ENCODE assay signal across 23 cellular contexts in the genomic region with DNA sequence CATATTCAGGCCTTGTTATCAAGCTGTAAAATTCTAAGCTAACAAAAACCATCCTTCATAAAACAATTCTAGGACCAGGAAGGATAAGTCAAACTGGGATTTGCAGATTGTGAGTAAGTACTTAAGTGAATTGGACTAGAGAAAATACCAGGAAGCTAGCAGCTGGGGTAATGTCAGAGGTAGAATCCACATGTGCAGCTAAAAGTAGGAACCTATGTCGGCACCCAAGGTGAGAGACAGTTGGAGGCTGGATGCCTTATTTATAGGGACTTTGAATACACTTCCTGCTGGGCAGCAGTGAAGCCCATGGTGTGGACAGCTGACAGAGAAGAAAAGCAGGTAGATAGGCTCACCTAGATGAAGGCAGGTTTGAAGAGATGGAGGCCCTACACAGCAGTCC.
A peak's percentile ranks its signal among the peaks of the same experiment; 100 is the strongest.
DNase-seq lines count a peak whose midpoint lies in the region; ATAC-seq and TF ChIP-seq lines count a peak whose summit lies in the region.
"Had no signal": no experiment of that assay in that cellular context is flagged by ENCODE, and none has a peak within 500 bp of the region (broad histone marks: within the 10 kb centered on the region; RNA-seq: fewer than 3 reads in every experiment).

No MANE protein-coding gene starts in this region.

- H3K27me3 ChIP-seq in endodermal cell (ENCODE audit: control insufficient read depth, insufficient read depth, low read length, poor library complexity, severe bottlenecking) = no peaks in the 10 kb centered on the region
- H3K27me3 ChIP-seq in brain microvascular endothelial cell (replicated peaks) = no peaks in the 10 kb centered on the region
- H3K27me3 ChIP-seq: BE2C had no signal

- H3K9ac ChIP-seq in endodermal cell (ENCODE audit: extremely low read depth, low read length, poor library complexity, severe bottlenecking) = no peak overlapping the region

- in situ Hi-C loops in brain microvascular endothelial cell (cut with HindIII; ENCODE audit: low pct_ligation_motif_present, low sequenced_read_pairs) = no loop called here

- ATAC-seq in HG03520 (IDR thresholded peaks at IDR 0.05; ENCODE audit: unreplicated experiment) (no peak), HG02798 (IDR thresholded peaks at IDR 0.05; ENCODE audit: poor library complexity, unreplicated experiment) (no peak)
- ATAC-seq: GM12878, HCT116, HepG2 had no signal

- H3K4me3 ChIP-seq in endodermal cell (ENCODE audit: low read length) (peak overlapping the region; percentile 17), brain microvascular endothelial cell (ENCODE audit: low read depth, low read length) (no peak overlapping the region)
- H3K4me3 ChIP-seq: GM12878 had no signal

- H3K36me3 ChIP-seq in endodermal cell (ENCODE audit: control insufficient read depth, insufficient read depth, low read length) (no peaks in the 10 kb centered on the region), brain microvascular endothelial cell (replicated peaks) (no peaks in the 10 kb centered on the region)
- H3K36me3 ChIP-seq: BE2C had no signal

- peaks cover 25% of the 10 kb centered on the region for H3K4me1 Mint-ChIP-seq in endodermal cell
- peaks cover 11% of the 10 kb centered on the region for H3K4me1 Mint-ChIP-seq in neural crest cell
- H3K4me1 Mint-ChIP-seq: CD4-positive, CD25-positive, alpha-beta regulatory T cell; CD8-positive, alpha-beta memory T cell had no signal

- TF ChIP-seq CTCF in endodermal cell (conservative IDR thresholded peaks at IDR 0.05) (no peak), neural crest cell (conservative IDR thresholded peaks at IDR 0.05) (no peak), brain microvascular endothelial cell (IDR thresholded peaks at IDR 0.05; ENCODE audit: low read depth, low read length, missing control alignments) (no peak)

- H3K9me3 ChIP-seq in endodermal cell (ENCODE audit: control insufficient read depth, low read length) = no peaks in the 10 kb centered on the region
- H3K9me3 ChIP-seq: BE2C had no signal

- no peak overlapping the region for H3K4me3 Mint-ChIP-seq in endodermal cell
- no peak overlapping the region for H3K4me3 Mint-ChIP-seq in neural crest cell
- H3K4me3 Mint-ChIP-seq: CD4-positive, CD25-positive, alpha-beta regulatory T cell; CD8-positive, alpha-beta memory T cell; HFFc6 had no signal

- peaks cover 6% of the 10 kb centered on the region for H3K4me1 ChIP-seq in endodermal cell (ENCODE audit: control insufficient read depth, insufficient read depth, low read length)

- H3K9me3 Mint-ChIP-seq in endodermal cell (no peaks in the 10 kb centered on the region), neural crest cell (peaks cover 7% of the 10 kb centered on the region)

- no peaks in the 10 kb centered on the region for H3K36me3 Mint-ChIP-seq in endodermal cell (ENCODE audit: low read depth)
- H3K36me3 Mint-ChIP-seq in neural crest cell (ENCODE audit: low read depth) = no peaks in the 10 kb centered on the region
- H3K36me3 Mint-ChIP-seq: CD4-positive, CD25-positive, alpha-beta regulatory T cell; CD8-positive, alpha-beta memory T cell had no signal

- no peak overlapping the region for H3K27ac ChIP-seq in endodermal cell (ENCODE audit: low read depth, low read length)
- H3K27ac ChIP-seq in brain microvascular endothelial cell = no peak overlapping the region

- H3K27me3 Mint-ChIP-seq in endodermal cell (ENCODE audit: insufficient read depth) (no peaks in the 10 kb centered on the region), neural crest cell (ENCODE audit: low read depth) (no peaks in the 10 kb centered on the region)
- H3K27me3 Mint-ChIP-seq: CD4-positive, CD25-positive, alpha-beta regulatory T cell had no signal

- WGBS in endodermal cell (ENCODE audit: insufficient coverage in 1 of 2, insufficient read length in 1 of 2), 2 experiments = 71 to 86% methylated on average over 1 of the region's 1 CpG

- DNase-seq in NCI-H146 (lab: John Stamatoyannopoulos, UW) = peak; percentile 74
- DNase-seq in NCI-H146 treated with DMSO at 0.1 percent for 48 hours (lab: John Stamatoyannopoulos, UW; ENCODE audit: unreplicated experiment) = peak; percentile 54
- peak; percentile 57 for DNase-seq in endodermal cell
- no peak for DNase-seq in neural crest cell (ENCODE audit: low read depth, low spot score)
- DNase-seq in brain microvascular endothelial cell = no peak
- DNase-seq: ACHN; BE2C; C1 segment of cervical spinal cord; CD4-positive, CD25-positive, alpha-beta regulatory T cell; CD8-positive, alpha-beta memory T cell; COR-L47; DMS 273 treated with DMSO at 0.1 percent for 48 hours; DMS53; DND-41; EL; GOT3; H7; HFFc6 had no signal

- H3K27ac Mint-ChIP-seq in endodermal cell = peak overlapping the region; percentile 56
- peak overlapping the region; percentile 78 for H3K27ac Mint-ChIP-seq in neural crest cell (ENCODE audit: unreplicated experiment)
- H3K27ac Mint-ChIP-seq: CD4-positive, CD25-positive, alpha-beta regulatory T cell; CD8-positive, alpha-beta memory T cell; HFFc6 had no signal

Comparison
In these comparisons a context has a peak if more than half of its experiments do, and no peak if none do; other contexts are left out.
1. DNase-seq: peak in NCI-H146 (single experiment), NCI-H146 treated with DMSO at 0.1 percent for 48 hours (single experiment) and endodermal cell (single experiment); none in neural crest cell (single experiment) and brain microvascular endothelial cell (single experiment).